ENCODE assay signal across 1 cellular context in genomic region chr5:96821260-96821916, GRCh38.
TF ChIP-seq lines count a peak whose summit lies in the region.

No MANE protein-coding gene starts in this region.

TF ChIP-seq in WTC11, 78 proteins besides CTCF, POLR2A, EP300 and RAD21:
- TF ChIP-seq ZNF512 (CRISPR knock-in tag; IDR thresholded peaks at IDR 0.05; ENCODE audit: borderline replicate concordance), result no peak
- no peak for TF ChIP-seq PRRX2 (CRISPR knock-in tag; IDR thresholded peaks at IDR 0.05)
- TF ChIP-seq TCF7 (CRISPR knock-in tag; IDR thresholded peaks at IDR 0.05; ENCODE audit: low read depth), result no peak
- no peak for TF ChIP-seq JUN (CRISPR knock-in tag; IDR thresholded peaks at IDR 0.05)
- TF ChIP-seq NR2C2 (CRISPR knock-in tag; IDR thresholded peaks at IDR 0.05), result no peak
- TF ChIP-seq ZNF281 (CRISPR knock-in tag; IDR thresholded peaks at IDR 0.05), result no peak
- no peak for TF ChIP-seq USF1 (CRISPR knock-in tag; IDR thresholded peaks at IDR 0.05)
- no peak for TF ChIP-seq CREB1 (CRISPR knock-in tag; IDR thresholded peaks at IDR 0.05)
- TF ChIP-seq ZNF219 (CRISPR knock-in tag; IDR thresholded peaks at IDR 0.05; ENCODE audit: borderline replicate concordance), result no peak
- no peak for TF ChIP-seq EMX1 (CRISPR knock-in tag; IDR thresholded peaks at IDR 0.05)
TF ChIP-seq in WTC11: peak in this region for 0.
